Comparison of ENCODE assay signal across 1 cellular context in the genomic region with DNA sequence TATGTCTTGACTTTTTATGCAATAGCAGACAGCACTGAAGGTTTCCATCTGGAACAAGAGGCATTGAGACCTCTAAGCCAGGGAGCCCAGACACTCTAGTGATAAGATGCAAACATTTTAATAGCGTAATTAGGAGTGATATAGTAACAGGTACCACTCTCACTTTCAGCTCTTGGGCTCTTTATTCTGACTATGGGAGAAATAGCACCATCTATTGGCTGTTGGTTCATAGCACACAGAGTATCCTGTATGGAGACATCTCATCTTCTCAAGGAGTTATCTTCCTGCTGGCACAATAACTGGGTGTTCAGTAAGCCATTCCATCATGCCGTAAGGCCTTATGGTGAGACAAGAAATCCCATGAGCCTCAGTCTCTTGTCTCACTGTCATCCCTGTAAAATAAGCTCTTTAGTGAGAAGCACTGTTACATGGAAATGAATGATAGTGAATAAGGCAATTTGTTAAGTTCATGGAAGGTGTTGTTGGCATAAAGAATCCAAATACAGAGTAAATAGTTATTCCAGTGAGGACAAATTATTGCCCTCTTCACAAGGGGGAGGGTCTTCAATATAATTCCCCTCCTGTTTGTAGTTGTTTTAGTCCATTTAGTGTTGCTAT.
TF ChIP-seq lines count a peak whose summit lies in the region.

No MANE protein-coding gene starts in this region.

TF ChIP-seq in GM23338, 12 proteins besides CTCF, POLR2A, EP300 and RAD21 (continued from another document):
- TF ChIP-seq, protein P1, sequence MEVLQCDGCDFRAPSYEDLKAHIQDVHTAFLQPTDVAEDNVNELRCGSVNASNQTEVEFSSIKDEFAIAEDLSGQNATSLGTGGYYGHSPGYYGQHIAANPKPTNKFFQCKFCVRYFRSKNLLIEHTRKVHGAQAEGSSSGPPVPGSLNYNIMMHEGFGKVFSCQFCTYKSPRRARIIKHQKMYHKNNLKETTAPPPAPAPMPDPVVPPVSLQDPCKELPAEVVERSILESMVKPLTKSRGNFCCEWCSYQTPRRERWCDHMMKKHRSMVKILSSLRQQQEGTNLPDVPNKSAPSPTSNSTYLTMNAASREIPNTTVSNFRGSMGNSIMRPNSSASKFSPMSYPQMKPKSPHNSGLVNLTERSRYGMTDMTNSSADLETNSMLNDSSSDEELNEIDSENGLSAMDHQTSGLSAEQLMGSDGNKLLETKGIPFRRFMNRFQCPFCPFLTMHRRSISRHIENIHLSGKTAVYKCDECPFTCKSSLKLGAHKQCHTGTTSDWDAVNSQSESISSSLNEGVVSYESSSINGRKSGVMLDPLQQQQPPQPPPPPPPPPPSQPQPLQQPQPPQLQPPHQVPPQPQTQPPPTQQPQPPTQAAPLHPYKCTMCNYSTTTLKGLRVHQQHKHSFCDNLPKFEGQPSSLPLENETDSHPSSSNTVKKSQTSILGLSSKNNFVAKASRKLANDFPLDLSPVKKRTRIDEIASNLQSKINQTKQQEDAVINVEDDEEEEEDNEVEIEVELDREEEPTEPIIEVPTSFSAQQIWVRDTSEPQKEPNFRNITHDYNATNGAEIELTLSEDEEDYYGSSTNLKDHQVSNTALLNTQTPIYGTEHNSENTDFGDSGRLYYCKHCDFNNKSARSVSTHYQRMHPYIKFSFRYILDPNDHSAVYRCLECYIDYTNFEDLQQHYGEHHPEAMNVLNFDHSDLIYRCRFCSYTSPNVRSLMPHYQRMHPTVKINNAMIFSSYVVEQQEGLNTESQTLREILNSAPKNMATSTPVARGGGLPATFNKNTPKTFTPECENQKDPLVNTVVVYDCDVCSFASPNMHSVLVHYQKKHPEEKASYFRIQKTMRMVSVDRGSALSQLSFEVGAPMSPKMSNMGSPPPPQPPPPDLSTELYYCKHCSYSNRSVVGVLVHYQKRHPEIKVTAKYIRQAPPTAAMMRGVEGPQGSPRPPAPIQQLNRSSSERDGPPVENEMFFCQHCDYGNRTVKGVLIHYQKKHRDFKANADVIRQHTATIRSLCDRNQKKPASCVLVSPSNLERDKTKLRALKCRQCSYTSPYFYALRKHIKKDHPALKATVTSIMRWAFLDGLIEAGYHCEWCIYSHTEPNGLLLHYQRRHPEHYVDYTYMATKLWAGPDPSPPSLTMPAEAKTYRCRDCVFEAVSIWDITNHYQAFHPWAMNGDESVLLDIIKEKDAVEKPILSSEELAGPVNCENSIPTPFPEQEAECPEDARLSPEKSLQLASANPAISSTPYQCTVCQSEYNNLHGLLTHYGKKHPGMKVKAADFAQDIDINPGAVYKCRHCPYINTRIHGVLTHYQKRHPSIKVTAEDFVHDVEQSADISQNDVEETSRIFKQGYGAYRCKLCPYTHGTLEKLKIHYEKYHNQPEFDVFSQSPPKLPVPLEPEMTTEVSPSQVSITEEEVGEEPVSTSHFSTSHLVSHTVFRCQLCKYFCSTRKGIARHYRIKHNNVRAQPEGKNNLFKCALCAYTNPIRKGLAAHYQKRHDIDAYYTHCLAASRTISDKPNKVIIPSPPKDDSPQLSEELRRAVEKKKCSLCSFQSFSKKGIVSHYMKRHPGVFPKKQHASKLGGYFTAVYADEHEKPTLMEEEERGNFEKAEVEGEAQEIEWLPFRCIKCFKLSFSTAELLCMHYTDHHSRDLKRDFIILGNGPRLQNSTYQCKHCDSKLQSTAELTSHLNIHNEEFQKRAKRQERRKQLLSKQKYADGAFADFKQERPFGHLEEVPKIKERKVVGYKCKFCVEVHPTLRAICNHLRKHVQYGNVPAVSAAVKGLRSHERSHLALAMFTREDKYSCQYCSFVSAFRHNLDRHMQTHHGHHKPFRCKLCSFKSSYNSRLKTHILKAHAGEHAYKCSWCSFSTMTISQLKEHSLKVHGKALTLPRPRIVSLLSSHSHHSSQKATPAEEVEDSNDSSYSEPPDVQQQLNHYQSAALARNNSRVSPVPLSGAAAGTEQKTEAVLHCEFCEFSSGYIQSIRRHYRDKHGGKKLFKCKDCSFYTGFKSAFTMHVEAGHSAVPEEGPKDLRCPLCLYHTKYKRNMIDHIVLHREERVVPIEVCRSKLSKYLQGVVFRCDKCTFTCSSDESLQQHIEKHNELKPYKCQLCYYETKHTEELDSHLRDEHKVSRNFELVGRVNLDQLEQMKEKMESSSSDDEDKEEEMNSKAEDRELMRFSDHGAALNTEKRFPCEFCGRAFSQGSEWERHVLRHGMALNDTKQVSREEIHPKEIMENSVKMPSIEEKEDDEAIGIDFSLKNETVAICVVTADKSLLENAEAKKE (CRISPR knock-in tag; IDR thresholded peaks at IDR 0.05), result peak; percentile 53; the same call in 1 of the 2 replicates
